ENCODE assay signal across 17 cellular contexts in genomic region chr6:25456656-25457055, GRCh38.
DNase-seq lines count a peak whose midpoint lies in the region; FAIRE-seq and TF ChIP-seq lines count a peak whose summit lies in the region.
"Had no signal": no experiment of that assay in that cellular context is flagged by ENCODE, and none has a peak within 500 bp of the region (broad histone marks: within the 10 kb centered on the region; RNA-seq: fewer than 3 reads in every experiment).

No MANE protein-coding gene starts in this region.

- no peaks in the 10 kb centered on the region for H3K27me3 ChIP-seq in A673 (replicated peaks; ENCODE audit: insufficient read depth, low read depth, low read length, poor library complexity)
- no peaks in the 10 kb centered on the region for H3K27me3 ChIP-seq in BE2C
- no peaks in the 10 kb centered on the region for H3K27me3 ChIP-seq in small intestine (ENCODE audit: control insufficient read depth in 2 of 2, insufficient read depth in 2 of 2, low read length in 2 of 2)
- H3K27me3 ChIP-seq: Peyer's patch, SJCRH30 had no signal

- peak; percentile 47; the same call in 1 of the 2 replicates for TF ChIP-seq EP300 in Ishikawa (IDR thresholded peaks at IDR 0.05; ENCODE audit: borderline replicate concordance)

- H3K4me3 ChIP-seq in A673 (ENCODE audit: low read depth, low read length, poor library complexity, severe bottlenecking) (no peak overlapping the region), BE2C (ENCODE audit: low read depth, low read length) (peak overlapping the region; percentile 20; the same call in 1 of the 2 replicates), small intestine (ENCODE audit: low read depth in 1 of 2, low read length in 2 of 2) (no peak overlapping the region)
- H3K4me3 ChIP-seq: Peyer's patch, SJCRH30 had no signal

- H3K9me3 ChIP-seq in A673 (ENCODE audit: low read depth, low read length, poor library complexity, severe bottlenecking) (no peaks in the 10 kb centered on the region), BE2C (no peaks in the 10 kb centered on the region), small intestine (ENCODE audit: control insufficient read depth, low read depth) (no peaks in the 10 kb centered on the region)
- H3K9me3 ChIP-seq: Peyer's patch, SJCRH30 had no signal

- POLR2A ChIA-PET in A673 (lab: Charles Lee; ENCODE audit: low non-redundant PET), result no interaction called here

- 42 to 44% (median 42%) methylated on average over 2 of the region's 2 CpGs for WGBS in small intestine, 3 donors

- H3K4me1 ChIP-seq in A673 (ENCODE audit: insufficient read depth, low read length, poor library complexity, severe bottlenecking) (peaks cover 14% of the 10 kb centered on the region), BE2C (peaks cover 31% of the 10 kb centered on the region), small intestine (ENCODE audit: control insufficient read depth in 2 of 2, insufficient read depth in 1 of 2, low read depth in 1 of 2, low read length in 1 of 2) (no peaks in the 10 kb centered on the region)
- H3K4me1 ChIP-seq: Peyer's patch, SJCRH30 had no signal

- peak; percentile 14 for DNase-seq in A673 (ENCODE audit: low spot score)
- no peak for DNase-seq in BE2C
- peak; percentile 63 for DNase-seq in kidney tubule cell (ENCODE audit: low spot score)
- DNase-seq in hippocampal formation (lab: John Stamatoyannopoulos, UW), result no peak
- no peak for DNase-seq in NCI-H1436 (lab: John Stamatoyannopoulos, UW)
- no peak for DNase-seq in small intestine
- DNase-seq: C1 segment of cervical spinal cord; CD8-positive, alpha-beta T cell; H7; HFFc6; Kasumi-1; NCI-H187; NCI-H2107; Peyer's patch; SJCRH30; T-cell had no signal

- TF ChIP-seq CTCF in A673 (conservative IDR thresholded peaks at IDR 0.05; ENCODE audit: low read depth, low read length), result no peak
- no peak for TF ChIP-seq CTCF in BE2C (IDR thresholded peaks at IDR 0.05; ENCODE audit: low read depth, low read length)

- H3K27ac ChIP-seq in A673 (ENCODE audit: low read depth, low read length, poor library complexity, severe bottlenecking) (no peak overlapping the region), small intestine (ENCODE audit: low read depth in 1 of 2, low read length in 1 of 2) (no peak overlapping the region)
- H3K27ac ChIP-seq: Peyer's patch, SJCRH30 had no signal

- CTCF ChIA-PET in A673 (lab: Charles Lee), result interaction anchor here (0.6 kb wide), 1 partner anchor 191 kb away, joined by 3 read pairs; no protein-coding TSS in a partner anchor

- FAIRE-seq in small intestine (lab: Jason Lieb, UNC), result no peak

- no peak for TF ChIP-seq RAD21 in Ishikawa (IDR thresholded peaks at IDR 0.05; ENCODE audit: low read depth)

- BruUV-seq in A673 (replicated peaks; lab: Mats Ljungman, UMichigan), result no TSS peak

- H3K36me3 ChIP-seq in A673 (ENCODE audit: insufficient read depth, low read length, poor library complexity, severe bottlenecking) (no peaks in the 10 kb centered on the region), BE2C (no peaks in the 10 kb centered on the region), small intestine (ENCODE audit: control insufficient read depth in 2 of 2, insufficient read depth in 2 of 2, low read length in 2 of 2) (no peaks in the 10 kb centered on the region)
- H3K36me3 ChIP-seq: Peyer's patch, SJCRH30 had no signal

- intact Hi-C loops in A673 (cut with micrococcal nuclease; ENCODE audit: unreplicated experiment), result no loop called here

TF ChIP-seq in Ishikawa, 13 proteins besides CTCF, POLR2A, EP300 and RAD21:
- TF ChIP-seq ZBTB7A (IDR thresholded peaks at IDR 0.05; ENCODE audit: low read depth), result no peak
- TF ChIP-seq EGR1 (IDR thresholded peaks at IDR 0.05), result no peak
- peak; percentile 86 for TF ChIP-seq NFIC (IDR thresholded peaks at IDR 0.05)
- TF ChIP-seq CEBPB (IDR thresholded peaks at IDR 0.05), result no peak
- TF ChIP-seq, protein P1, sequence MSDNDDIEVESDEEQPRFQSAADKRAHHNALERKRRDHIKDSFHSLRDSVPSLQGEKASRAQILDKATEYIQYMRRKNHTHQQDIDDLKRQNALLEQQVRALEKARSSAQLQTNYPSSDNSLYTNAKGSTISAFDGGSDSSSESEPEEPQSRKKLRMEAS (IDR thresholded peaks at IDR 0.05), result no peak
- peak; percentile 26; the same call in 1 of the 2 replicates for TF ChIP-seq TEAD4 (IDR thresholded peaks at IDR 0.05)
- TF ChIP-seq YY1 (IDR thresholded peaks at IDR 0.05; ENCODE audit: low read depth), result no peak
- TF ChIP-seq TCF12 (IDR thresholded peaks at IDR 0.05; ENCODE audit: low read depth), result 0 out of 2 replicates have a peak, but pooled peaks have one; percentile 27
- TF ChIP-seq REST (IDR thresholded peaks at IDR 0.05; ENCODE audit: low read depth), result no peak
- TF ChIP-seq FOXM1 (IDR thresholded peaks at IDR 0.05; ENCODE audit: borderline replicate concordance, low read depth), result no peak
- TF ChIP-seq, protein P2, sequence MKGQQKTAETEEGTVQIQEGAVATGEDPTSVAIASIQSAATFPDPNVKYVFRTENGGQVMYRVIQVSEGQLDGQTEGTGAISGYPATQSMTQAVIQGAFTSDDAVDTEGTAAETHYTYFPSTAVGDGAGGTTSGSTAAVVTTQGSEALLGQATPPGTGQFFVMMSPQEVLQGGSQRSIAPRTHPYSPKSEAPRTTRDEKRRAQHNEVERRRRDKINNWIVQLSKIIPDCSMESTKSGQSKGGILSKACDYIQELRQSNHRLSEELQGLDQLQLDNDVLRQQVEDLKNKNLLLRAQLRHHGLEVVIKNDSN (IDR thresholded peaks at IDR 0.05), result no peak
- no peak for TF ChIP-seq TAF1 (IDR thresholded peaks at IDR 0.05; ENCODE audit: low read depth)
- TF ChIP-seq CREB1 (IDR thresholded peaks at IDR 0.05; ENCODE audit: low read depth), result no peak
TF ChIP-seq in Ishikawa: peak in this region for 3.

Comparison
In these comparisons a context has a peak if more than half of its experiments do, and no peak if none do; other contexts are left out.
1. DNase-seq: peak in A673 (single experiment) and kidney tubule cell (single experiment); none in BE2C (single experiment), hippocampal formation (0 of 2), NCI-H1436 (single experiment) and small intestine (single experiment).